ENCODE assay signal across 17 cellular contexts in genomic region chr12:112283541-112283940, GRCh38.
DNase-seq lines count a peak whose midpoint lies in the region; ATAC-seq and TF ChIP-seq lines count a peak whose summit lies in the region.
"Had no signal": no experiment of that assay in that cellular context is flagged by ENCODE, and none has a peak within 500 bp of the region (broad histone marks: within the 10 kb centered on the region; RNA-seq: fewer than 3 reads in every experiment).

No MANE protein-coding gene starts in this region.

- H3K27me3 ChIP-seq in mesenchymal stem cell (ENCODE audit: control insufficient read depth in 1 of 2, insufficient read depth in 1 of 2, low read length in 2 of 2) = no peaks in the 10 kb centered on the region
- H3K27me3 ChIP-seq: gastroesophageal sphincter, thyroid gland had no signal

- DNase-seq in G401 (ENCODE audit: low spot score) (peak; percentile 63), NCI-H446 treated with DMSO at 0.1 percent for 48 hours (lab: John Stamatoyannopoulos, UW) (peak; percentile 53), chondrocyte (ENCODE audit: low spot score) (no peak), mesenchymal stem cell (no peak)
- no peak for DNase-seq in activated effector memory CD4-positive, alpha-beta T cell treated with anti-CD3 and anti-CD28 coated beads, Interleukin-2, amount 50 U/mL, for 16 hours
- DNase-seq in stimulated activated CD4-positive, alpha-beta T cell treated with anti-CD3 and anti-CD28 coated beads, Interleukin-2, amount 100 ng/mL, for 48 hours = no peak
- DNase-seq: activated CD4-positive, alpha-beta memory T cell treated with anti-CD3 and anti-CD28 coated beads, Interleukin-2, amount 10 ng/mL, durations not matched to agents 7 days and 5 days; cerebellar nuclear complex; KBM-7; NCI-H1092; NK-92 treated with Interleukin-12 subunit alpha and Interleukin-12 subunit beta, amount 100 ng/mL, for 24 hours; thyroid gland had no signal

- H3K18ac ChIP-seq in mesenchymal stem cell (ENCODE audit: low read depth in 1 of 2, low read length in 2 of 2) = no peak overlapping the region

- H3K9me3 ChIP-seq in mesenchymal stem cell (ENCODE audit: control insufficient read depth, low read length) = peaks cover 3% of the 10 kb centered on the region
- H3K9me3 ChIP-seq: thyroid gland had no signal

- H3K79me1 ChIP-seq in mesenchymal stem cell (replicated peaks; ENCODE audit: low read length, poor library complexity, severe bottlenecking) = peaks cover 26% of the 10 kb centered on the region

- H3K4me3 ChIP-seq in mesenchymal stem cell (ENCODE audit: insufficient read depth in 1 of 2, low read depth in 1 of 2, low read length in 2 of 2) = no peak overlapping the region
- H3K4me3 ChIP-seq: gastroesophageal sphincter, thyroid gland had no signal

- WGBS in mesenchymal stem cell = 100% methylated on average over 1 of the region's 2 CpGs

- H3K27ac Mint-ChIP-seq in chondrocyte (ENCODE audit: unreplicated experiment) = peak overlapping the region; percentile 4
- H3K27ac Mint-ChIP-seq: activated CD4-positive, alpha-beta memory T cell treated with anti-CD3 and anti-CD28 coated beads, Interleukin-2, amount 10 ng/mL, durations not matched to agents 7 days and 5 days; stimulated activated effector memory CD8-positive, alpha-beta T cell treated with anti-CD3 and anti-CD28 coated beads, Interleukin-12 subunit alpha, Interleukin-12 subunit beta, amount 100 ng/mL, for 72 hours had no signal

- no peak overlapping the region for H3K14ac ChIP-seq in mesenchymal stem cell (ENCODE audit: low read length in 2 of 2)

- peaks cover 11% of the 10 kb centered on the region for H3K4me1 Mint-ChIP-seq in chondrocyte (ENCODE audit: low read depth)
- H3K4me1 Mint-ChIP-seq: activated CD4-positive, alpha-beta memory T cell treated with anti-CD3 and anti-CD28 coated beads, Interleukin-2, amount 10 ng/mL, durations not matched to agents 7 days and 5 days; stimulated activated effector memory CD8-positive, alpha-beta T cell treated with anti-CD3 and anti-CD28 coated beads, Interleukin-12 subunit alpha, Interleukin-12 subunit beta, amount 100 ng/mL, for 72 hours had no signal

- no peak for TF ChIP-seq CTCF in chondrocyte (IDR thresholded peaks at IDR 0.05)

- H3K36me3 Mint-ChIP-seq in chondrocyte (ENCODE audit: low read depth) = no peaks in the 10 kb centered on the region

- peaks cover 3 to 7% of the 10 kb centered on the region in 2 experiments for H3K36me3 ChIP-seq in mesenchymal stem cell (ENCODE audit: control insufficient read depth in 1 of 2, insufficient read depth in 2 of 2, low read depth in 1 of 2, low read length in 2 of 2)
- H3K36me3 ChIP-seq: thyroid gland had no signal

- H3K4me3 Mint-ChIP-seq in chondrocyte (ENCODE audit: unreplicated experiment) = no peak overlapping the region
- H3K4me3 Mint-ChIP-seq: activated CD4-positive, alpha-beta memory T cell treated with anti-CD3 and anti-CD28 coated beads, Interleukin-2, amount 10 ng/mL, durations not matched to agents 7 days and 5 days; stimulated activated effector memory CD8-positive, alpha-beta T cell treated with anti-CD3 and anti-CD28 coated beads, Interleukin-12 subunit alpha, Interleukin-12 subunit beta, amount 100 ng/mL, for 72 hours had no signal

- no peaks in the 10 kb centered on the region for H3K4me1 ChIP-seq in mesenchymal stem cell (ENCODE audit: control insufficient read depth, insufficient read depth, low read depth, low read length)

- no peak overlapping the region for H2BK12ac ChIP-seq in mesenchymal stem cell (ENCODE audit: low read length in 2 of 2)

- H2BK120ac ChIP-seq in mesenchymal stem cell (ENCODE audit: low read depth, low read length) = no peak overlapping the region

- no peak overlapping the region for H3K9ac ChIP-seq in mesenchymal stem cell (ENCODE audit: low read length)

- ATAC-seq in HG03432 (IDR thresholded peaks at IDR 0.05; ENCODE audit: unreplicated experiment) (no peak), GM19351 (IDR thresholded peaks at IDR 0.05; ENCODE audit: unreplicated experiment) (no peak)
- ATAC-seq: gastroesophageal sphincter; stimulated activated effector memory CD8-positive, alpha-beta T cell treated with anti-CD3 and anti-CD28 coated beads, Interleukin-12 subunit alpha, Interleukin-12 subunit beta, amount 100 ng/mL, for 72 hours had no signal

- no peak overlapping the region for H2AK5ac ChIP-seq in mesenchymal stem cell (ENCODE audit: low read length, severe bottlenecking)

- no peak overlapping the region for H3K23ac ChIP-seq in mesenchymal stem cell (ENCODE audit: low read length in 2 of 2)

- H2BK15ac ChIP-seq in mesenchymal stem cell (ENCODE audit: low read depth, poor library complexity, severe bottlenecking) = no peak overlapping the region

- in situ Hi-C loops in G401 (cut with HindIII; ENCODE audit: low sequenced_read_pairs) = no loop called here

- H4K8ac ChIP-seq in mesenchymal stem cell (ENCODE audit: low read length) = no peak overlapping the region

- peak overlapping the region; percentile 44 for H2BK5ac ChIP-seq in mesenchymal stem cell (ENCODE audit: low read depth, low read length, poor library complexity, severe bottlenecking)

- H3K4me2 ChIP-seq in mesenchymal stem cell (ENCODE audit: low read length, poor library complexity, severe bottlenecking) = no peak overlapping the region

- H3K27me3 Mint-ChIP-seq in chondrocyte (ENCODE audit: low read depth) = no peaks in the 10 kb centered on the region
- H3K27me3 Mint-ChIP-seq: activated CD4-positive, alpha-beta memory T cell treated with anti-CD3 and anti-CD28 coated beads, Interleukin-2, amount 10 ng/mL, durations not matched to agents 7 days and 5 days had no signal

- no peak overlapping the region for H4K91ac ChIP-seq in mesenchymal stem cell (ENCODE audit: low read length)

- no peak overlapping the region for H3K27ac ChIP-seq in mesenchymal stem cell (ENCODE audit: low read length, poor library complexity, severe bottlenecking)
- H3K27ac ChIP-seq: thyroid gland, VCaP had no signal

- no peaks in the 10 kb centered on the region for H3K9me3 Mint-ChIP-seq in chondrocyte (ENCODE audit: low read depth)
- H3K9me3 Mint-ChIP-seq: activated CD4-positive, alpha-beta memory T cell treated with anti-CD3 and anti-CD28 coated beads, Interleukin-2, amount 10 ng/mL, durations not matched to agents 7 days and 5 days; stimulated activated effector memory CD8-positive, alpha-beta T cell treated with anti-CD3 and anti-CD28 coated beads, Interleukin-12 subunit alpha, Interleukin-12 subunit beta, amount 100 ng/mL, for 72 hours had no signal

- no peak overlapping the region for H3K4ac ChIP-seq in mesenchymal stem cell (ENCODE audit: low read depth in 1 of 2, low read length in 2 of 2)

- no peak overlapping the region for H2AFZ ChIP-seq in mesenchymal stem cell (ENCODE audit: low read depth, low read length)

Comparison
In these comparisons a context has a peak if more than half of its experiments do, and no peak if none do; other contexts are left out.
1. DNase-seq: peak in G401 (single experiment) and NCI-H446 treated with DMSO at 0.1 percent for 48 hours (single experiment); none in chondrocyte (single experiment), mesenchymal stem cell (single experiment), activated effector memory CD4-positive, alpha-beta T cell treated with anti-CD3 and anti-CD28 coated beads, Interleukin-2, amount 50 U/mL, for 16 hours (single experiment) and stimulated activated CD4-positive, alpha-beta T cell treated with anti-CD3 and anti-CD28 coated beads, Interleukin-2, amount 100 ng/mL, for 48 hours (0 of 2).